In genomic region chr6:21597706-21598273, GRCh38 we compare ENCODE assay signal across 1 cellular context.
TF ChIP-seq lines count a peak whose summit lies in the region.

No MANE protein-coding gene starts in this region.

TF ChIP-seq in liver, 16 proteins besides CTCF, POLR2A, EP300 and RAD21:
- TF ChIP-seq REST (IDR thresholded peaks at IDR 0.05) (no peak), HNF4G (IDR thresholded peaks at IDR 0.05) (no peak), NR2F2 (IDR thresholded peaks at IDR 0.05) (no peak), FOXA1 (IDR thresholded peaks at IDR 0.05) (no peak), ZBTB33 (IDR thresholded peaks at IDR 0.05) (no peak), GABPA (IDR thresholded peaks at IDR 0.05 in 1 of 2, conservative IDR thresholded peaks at IDR 0.05 in 1 of 2) (no peak), JUND (IDR thresholded peaks at IDR 0.05) (no peak), MAX (IDR thresholded peaks at IDR 0.05) (no peak), ATF3 (IDR thresholded peaks at IDR 0.05) (no peak)
